ENCODE assay signal across 27 cellular contexts in the genomic region with DNA sequence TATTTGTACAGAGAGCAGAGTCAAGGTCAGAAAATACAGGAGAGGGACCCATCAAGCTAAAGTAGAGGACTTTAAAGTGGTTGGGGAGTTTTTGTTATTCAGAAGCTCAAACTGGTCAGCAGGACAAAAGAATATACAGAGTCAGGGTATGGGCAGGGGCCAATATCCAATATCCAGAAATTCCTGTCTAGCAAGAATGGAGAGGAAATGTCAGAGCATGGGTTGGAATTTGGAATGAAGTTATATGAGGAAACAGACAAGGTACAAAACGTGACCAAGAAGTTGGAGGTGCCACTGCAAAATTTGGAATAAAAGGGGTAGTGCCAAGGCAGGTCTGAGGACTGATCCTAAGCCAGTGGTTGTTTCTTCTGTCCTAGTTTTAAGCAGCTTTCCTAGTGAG.
"Had no signal": no experiment of that assay in that cellular context is flagged by ENCODE, and none has a peak within 500 bp of the region (broad histone marks: within the 10 kb centered on the region; RNA-seq: fewer than 3 reads in every experiment).

No MANE protein-coding gene starts in this region.

- H3K4me3 Mint-ChIP-seq: activated naive CD8-positive, alpha-beta T cell; activated T-cell treated with anti-CD3 and anti-CD28 coated beads, Interleukin-2, amount 50 U/mL, for 72 hours; dendritic cell treated with granulocyte-macrophage colony-stimulating factor and Interleukin-4, amounts not matched to agents 40 ng/mL and 50 ng/mL, for 4 days; nephron; stimulated activated effector memory CD8-positive, alpha-beta T cell treated with anti-CD3 and anti-CD28 coated beads, Interleukin-12 subunit alpha, Interleukin-12 subunit beta, amount 100 ng/mL, for 72 hours; stimulated activated naive CD8-positive, alpha-beta T cell treated with anti-CD3 and anti-CD28 coated beads, Interleukin-15, Interleukin-2, amounts not matched to agents 100 ng/mL and 50 ng/mL, for 24 hours; type B pancreatic cell had no signal

- H3K27ac ChIP-seq: brain microvascular endothelial cell, epithelial cell of prostate, esophagus squamous epithelium, heart right ventricle, left lung, right lobe of liver, skin epidermis, thoracic aorta, uterus had no signal

- H3K9me3 ChIP-seq: esophagus squamous epithelium, heart right ventricle, left lung, right lobe of liver, thoracic aorta, uterus had no signal

- H3K36me3 Mint-ChIP-seq: activated naive CD8-positive, alpha-beta T cell; stimulated activated effector memory CD8-positive, alpha-beta T cell treated with anti-CD3 and anti-CD28 coated beads, Interleukin-12 subunit alpha, Interleukin-12 subunit beta, amount 100 ng/mL, for 72 hours; type B pancreatic cell had no signal

- H3K27ac Mint-ChIP-seq: activated naive CD8-positive, alpha-beta T cell; activated T-cell treated with anti-CD3 and anti-CD28 coated beads, Interleukin-2, amount 50 U/mL, for 72 hours; dendritic cell treated with granulocyte-macrophage colony-stimulating factor and Interleukin-4, amounts not matched to agents 40 ng/mL and 50 ng/mL, for 4 days; nephron; stimulated activated effector memory CD8-positive, alpha-beta T cell treated with anti-CD3 and anti-CD28 coated beads, Interleukin-12 subunit alpha, Interleukin-12 subunit beta, amount 100 ng/mL, for 72 hours; stimulated activated naive CD8-positive, alpha-beta T cell treated with anti-CD3 and anti-CD28 coated beads, Interleukin-15, Interleukin-2, amounts not matched to agents 100 ng/mL and 50 ng/mL, for 24 hours; type B pancreatic cell had no signal

- H3K4me1 Mint-ChIP-seq: nephron; stimulated activated effector memory CD8-positive, alpha-beta T cell treated with anti-CD3 and anti-CD28 coated beads, Interleukin-12 subunit alpha, Interleukin-12 subunit beta, amount 100 ng/mL, for 72 hours had no signal

- H3K4me1 ChIP-seq: left lung, right lobe of liver, uterus had no signal

- H3K9me3 Mint-ChIP-seq: dendritic cell treated with granulocyte-macrophage colony-stimulating factor and Interleukin-4, amounts not matched to agents 40 ng/mL and 50 ng/mL, for 4 days; stimulated activated naive CD8-positive, alpha-beta T cell treated with anti-CD3 and anti-CD28 coated beads, Interleukin-15, Interleukin-2, amounts not matched to agents 100 ng/mL and 50 ng/mL, for 24 hours had no signal

- H3K27me3 ChIP-seq: brain microvascular endothelial cell, esophagus squamous epithelium, heart right ventricle, left lung, right lobe of liver, uterus had no signal

- H3K36me3 ChIP-seq: brain microvascular endothelial cell, esophagus squamous epithelium, heart right ventricle, left lung, right lobe of liver, thoracic aorta, uterus had no signal

- H3K27me3 Mint-ChIP-seq: activated naive CD8-positive, alpha-beta T cell; dendritic cell treated with granulocyte-macrophage colony-stimulating factor and Interleukin-4, amounts not matched to agents 40 ng/mL and 50 ng/mL, for 4 days; stimulated activated naive CD8-positive, alpha-beta T cell treated with anti-CD3 and anti-CD28 coated beads, Interleukin-15, Interleukin-2, amounts not matched to agents 100 ng/mL and 50 ng/mL, for 24 hours had no signal

- ATAC-seq: activated T-cell treated with anti-CD3 and anti-CD28 coated beads, Interleukin-2, amount 50 U/mL, for 72 hours; left lung; stimulated activated effector memory CD8-positive, alpha-beta T cell treated with anti-CD3 and anti-CD28 coated beads, Interleukin-12 subunit alpha, Interleukin-12 subunit beta, amount 100 ng/mL, for 72 hours had no signal

- DNase-seq: activated CD4-positive, alpha-beta T cell treated with anti-CD3 and anti-CD28 coated beads for 4 hours; activated CD4-positive, alpha-beta T cell treated with anti-CD3 and anti-CD28 coated beads, Interleukin-2, amount 50 U/mL, for 4 hours; activated effector memory CD4-positive, alpha-beta T cell treated with Interleukin-2 at 50 U/mL for 16 hours; activated naive CD4-positive, alpha-beta T cell treated with Interleukin-2 at 50 U/mL for 16 hours; activated T-cell treated with anti-CD3 and anti-CD28 coated beads for 4 hours; activated T-cell treated with anti-CD3 and anti-CD28 coated beads, Interleukin-2, amount 50 U/mL, for 72 hours; aorta; brain microvascular endothelial cell; esophagus squamous epithelium; foreskin melanocyte; heart right ventricle; left lung; right lobe of liver; stimulated activated CD4-positive, alpha-beta T cell treated with anti-CD3 and anti-CD28 coated beads, Interleukin-12 subunit alpha, Interleukin-12 subunit beta, amount 100 ng/mL, for 4 hours; stimulated activated CD4-positive, alpha-beta T cell treated with anti-CD3 and anti-CD28 coated beads, Interleukin-4, amount 100 ng/mL, for 24 hours; T-helper 2 cell; uterus had no signal

- H3K4me3 ChIP-seq: esophagus squamous epithelium, heart right ventricle, left lung, lung, right lobe of liver, skin epidermis, thoracic aorta, uterus had no signal
